9 cellular contexts compared by ENCODE assay signal in the genomic region with DNA sequence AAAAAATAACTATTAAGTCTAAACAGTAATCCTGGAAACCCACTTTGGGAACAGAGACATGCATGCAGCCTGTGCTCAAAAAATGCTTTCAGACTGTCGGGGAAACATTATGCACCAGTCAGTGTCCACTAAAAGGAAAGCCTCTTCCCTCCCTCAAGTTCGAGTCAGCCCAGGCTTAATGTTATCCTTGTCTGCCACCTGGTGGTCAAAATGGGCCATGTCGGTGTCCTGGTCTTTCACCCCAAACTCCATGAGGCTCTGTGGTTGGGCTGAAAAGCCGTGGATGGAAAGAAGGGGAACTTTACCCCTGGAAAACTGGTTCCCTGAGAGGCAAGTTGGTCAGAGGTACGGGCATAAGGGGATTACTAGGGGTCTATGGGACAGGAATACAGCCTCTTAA.
DNase-seq lines count a peak whose midpoint lies in the region; ATAC-seq and TF ChIP-seq lines count a peak whose summit lies in the region.
"Had no signal": no experiment of that assay in that cellular context is flagged by ENCODE, and none has a peak within 500 bp of the region (broad histone marks: within the 10 kb centered on the region; RNA-seq: fewer than 3 reads in every experiment).

No MANE protein-coding gene starts in this region.

- H3K79me2 ChIP-seq in DOHH2 (ENCODE audit: control insufficient read depth, low read length), result no peaks in the 10 kb centered on the region

- H3K4me1 Mint-ChIP-seq in activated CD4-positive, alpha-beta T cell treated with anti-CD3 and anti-CD28 coated beads, Interleukin-2, amount 10 ng/mL, durations not matched to agents 7 days and 5 days, result no peaks in the 10 kb centered on the region
- H3K4me1 Mint-ChIP-seq: IgD-negative memory B cell had no signal

- no peaks in the 10 kb centered on the region for H3K9me2 ChIP-seq in DOHH2 (replicated peaks; ENCODE audit: control insufficient read depth, low read length)

- peaks cover 54% of the 10 kb centered on the region for H3K9me3 Mint-ChIP-seq in activated CD4-positive, alpha-beta T cell treated with anti-CD3 and anti-CD28 coated beads, Interleukin-2, amount 10 ng/mL, durations not matched to agents 7 days and 5 days

- no peaks in the 10 kb centered on the region for H3K36me3 ChIP-seq in DOHH2 (ENCODE audit: control insufficient read depth, low read length)
- no peaks in the 10 kb centered on the region for H3K36me3 ChIP-seq in thoracic aorta

- no peak overlapping the region for H3K27ac ChIP-seq in DOHH2 (ENCODE audit: low read depth, low read length)
- H3K27ac ChIP-seq in HL-60 (replicated peaks), result no peak overlapping the region
- no peak overlapping the region for H3K27ac ChIP-seq in thoracic aorta

- no peaks in the 10 kb centered on the region for H3K36me3 Mint-ChIP-seq in activated CD4-positive, alpha-beta T cell treated with anti-CD3 and anti-CD28 coated beads, Interleukin-2, amount 10 ng/mL, durations not matched to agents 7 days and 5 days (ENCODE audit: low read depth)
- H3K36me3 Mint-ChIP-seq: IgD-negative memory B cell had no signal

- TF ChIP-seq CTCF in DOHH2 (IDR thresholded peaks at IDR 0.05; ENCODE audit: low read depth, low read length, poor library complexity, severe bottlenecking) (peak; percentile 76), HL-60 (IDR thresholded peaks at IDR 0.05; ENCODE audit: insufficient read depth, low read length) (peak; percentile 31), thoracic aorta (IDR thresholded peaks at IDR 0.05) (peak; percentile 76)

- POLR2A ChIA-PET in activated CD4-positive, alpha-beta T cell treated with anti-CD3 and anti-CD28 coated beads, Interleukin-2, amount 10 ng/mL, durations not matched to agents 7 days and 5 days (lab: Charles Lee), result no interaction called here

- H3K9me3 ChIP-seq in DOHH2 (ENCODE audit: control insufficient read depth, insufficient read depth, low read length) (peaks cover 14% of the 10 kb centered on the region; the same call in 1 of the 2 replicates), thoracic aorta (no peaks in the 10 kb centered on the region)

- no peaks in the 10 kb centered on the region for H3F3A ChIP-seq in DOHH2 (ENCODE audit: control insufficient read depth, insufficient read depth)

- CTCF ChIA-PET in activated CD4-positive, alpha-beta T cell treated with anti-CD3 and anti-CD28 coated beads, Interleukin-2, amount 10 ng/mL, durations not matched to agents 7 days and 5 days (lab: Charles Lee), result no interaction called here

- no peak overlapping the region for H3K27ac Mint-ChIP-seq in activated CD4-positive, alpha-beta T cell treated with anti-CD3 and anti-CD28 coated beads, Interleukin-2, amount 10 ng/mL, durations not matched to agents 7 days and 5 days
- H3K27ac Mint-ChIP-seq: IgD-negative memory B cell had no signal

- DNase-seq in HL-60 (ENCODE audit: low read depth in 1 of 2, low spot score in 1 of 2), result peak; percentile 1 to 52
- DNase-seq in activated CD4-positive, alpha-beta T cell treated with anti-CD3 and anti-CD28 coated beads, Interleukin-2, amount 10 ng/mL, durations not matched to agents 7 days and 5 days, result peak; percentile 28
- DNase-seq in iPS-NIHi7 (ENCODE audit: extremely low spot score), result peak; percentile 54
- no peak for DNase-seq in thoracic aorta (ENCODE audit: low spot score)
- DNase-seq in NCI-H526 treated with DMSO at 0.1 percent for 48 hours (lab: John Stamatoyannopoulos, UW), result no peak
- no peak for DNase-seq in activated gamma-delta T cell (lab: John Stamatoyannopoulos, UW)
- no peak for DNase-seq in NCI-H128 (lab: John Stamatoyannopoulos, UW; ENCODE audit: unreplicated experiment)

- H3K4me3 ChIP-seq in DOHH2 (ENCODE audit: low read length), result no peak overlapping the region
- no peak overlapping the region for H3K4me3 ChIP-seq in HL-60 (replicated peaks; ENCODE audit: insufficient read depth, low read length)
- no peak overlapping the region for H3K4me3 ChIP-seq in thoracic aorta

- no peak overlapping the region for H3K4me2 ChIP-seq in DOHH2 (ENCODE audit: low read length)

- H3K4me1 ChIP-seq in DOHH2 (ENCODE audit: control insufficient read depth, low read length) (no peaks in the 10 kb centered on the region), thoracic aorta (ENCODE audit: control insufficient read depth in 1 of 2, low read depth in 2 of 2) (no peaks in the 10 kb centered on the region)

- H3K27me3 ChIP-seq in DOHH2 (ENCODE audit: control insufficient read depth, low read length) (no peaks in the 10 kb centered on the region), HL-60 (ENCODE audit: insufficient read depth, poor library complexity, severe bottlenecking) (no peaks in the 10 kb centered on the region), thoracic aorta (replicated peaks; ENCODE audit: insufficient read depth) (no peaks in the 10 kb centered on the region)

- no peaks in the 10 kb centered on the region for H4K20me1 ChIP-seq in DOHH2 (ENCODE audit: control insufficient read depth, insufficient read depth, low read depth, low read length)

- no peak overlapping the region for H3K4me3 Mint-ChIP-seq in activated CD4-positive, alpha-beta T cell treated with anti-CD3 and anti-CD28 coated beads, Interleukin-2, amount 10 ng/mL, durations not matched to agents 7 days and 5 days
- H3K4me3 Mint-ChIP-seq: IgD-negative memory B cell had no signal

- ATAC-seq in thoracic aorta (ENCODE audit: insufficient number of reproducible peaks, low FRiP score, low read depth), result no peak

- no peaks in the 10 kb centered on the region for H3K27me3 Mint-ChIP-seq in activated CD4-positive, alpha-beta T cell treated with anti-CD3 and anti-CD28 coated beads, Interleukin-2, amount 10 ng/mL, durations not matched to agents 7 days and 5 days
- H3K27me3 Mint-ChIP-seq: IgD-negative memory B cell had no signal

Comparison
In these comparisons a context has a peak if more than half of its experiments do, and no peak if none do; other contexts are left out.
1. DNase-seq: peak in HL-60 (2 of 2), activated CD4-positive, alpha-beta T cell treated with anti-CD3 and anti-CD28 coated beads, Interleukin-2, amount 10 ng/mL, durations not matched to agents 7 days and 5 days (single experiment) and iPS-NIHi7 (single experiment); none in thoracic aorta (single experiment), NCI-H526 treated with DMSO at 0.1 percent for 48 hours (single experiment), activated gamma-delta T cell (single experiment) and NCI-H128 (single experiment).
2. Peak in every context shown above with its lines, with median percentiles within 50 percentile points of each other: CTCF ChIP-seq.